Comparison of ENCODE assay signal across 17 cellular contexts in the genomic region with DNA sequence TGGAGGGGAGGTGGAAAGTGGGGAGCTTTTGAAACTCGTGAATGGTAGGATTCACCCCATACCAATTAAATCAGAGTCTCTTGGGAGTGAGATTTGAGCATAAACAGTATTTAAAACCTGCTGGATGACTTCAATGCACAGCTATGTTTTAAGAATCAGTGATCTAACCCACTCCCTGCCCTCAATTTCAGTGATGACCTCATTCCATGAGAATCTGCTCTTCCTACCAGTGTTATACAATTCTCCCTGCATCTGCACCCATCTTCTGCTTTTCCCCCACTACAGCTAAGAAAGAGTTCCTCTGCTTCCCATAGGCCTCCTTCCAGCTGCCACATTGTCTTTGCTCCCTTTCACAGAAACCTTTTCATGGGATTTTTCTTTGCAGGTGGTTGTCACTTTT. TPM values are rescaled to one million over a fixed set of nuclear protein-coding genes. Genes with fewer than 3 reads are reported as not detected.
DNase-seq lines count a peak whose midpoint lies in the region; FAIRE-seq and TF ChIP-seq lines count a peak whose summit lies in the region.
"Had no signal": no experiment of that assay in that cellular context is flagged by ENCODE, and none has a peak within 500 bp of the region (broad histone marks: within the 10 kb centered on the region; RNA-seq: fewer than 3 reads in every experiment).

No MANE protein-coding gene starts in this region.

- H3K9me3 Mint-ChIP-seq in MCF 10A (ENCODE audit: unreplicated experiment) = no peaks in the 10 kb centered on the region
- H3K9me3 Mint-ChIP-seq: activated CD4-positive, alpha-beta memory T cell treated with anti-CD3 and anti-CD28 coated beads, Interleukin-2, amount 10 ng/mL, durations not matched to agents 7 days and 5 days; neural crest cell had no signal

- H3K4me1 ChIP-seq in breast epithelium (no peaks in the 10 kb centered on the region), hepatocyte (ENCODE audit: insufficient read depth) (no peaks in the 10 kb centered on the region), Karpas-422 (ENCODE audit: low read length) (no peaks in the 10 kb centered on the region), tibial nerve (no peaks in the 10 kb centered on the region)
- H3K4me1 ChIP-seq: A549, upper lobe of right lung had no signal

- no TSS peak for BruUV-seq in MCF 10A (replicated peaks; lab: Mats Ljungman, UMichigan)

- no peak overlapping the region for H3K4me3 ChIP-seq in breast epithelium
- H3K4me3 ChIP-seq in hepatocyte = no peak overlapping the region
- no peak overlapping the region for H3K4me3 ChIP-seq in Karpas-422 (ENCODE audit: low read length)
- H3K4me3 ChIP-seq in tibial nerve = no peak overlapping the region
- H3K4me3 ChIP-seq: A549, upper lobe of right lung had no signal

- intact Hi-C loops in MCF 10A (cut with micrococcal nuclease) (no loop called here), breast epithelium (cut with DNase I; ENCODE audit: low total_unique reads) (no loop called here)

- no peak for TF ChIP-seq POLR2A in breast epithelium (IDR thresholded peaks at IDR 0.05)
- no peak for TF ChIP-seq POLR2A in tibial nerve (IDR thresholded peaks at IDR 0.05)

- H3K4me2 ChIP-seq in hepatocyte (no peak overlapping the region), Karpas-422 (ENCODE audit: low read depth, low read length, poor library complexity, severe bottlenecking) (no peak overlapping the region)
- H3K4me2 ChIP-seq: A549 had no signal

- CTCF ChIA-PET in MCF 10A (lab: Yijun Ruan, JAX) = no interaction called here

- H3K27ac ChIP-seq in breast epithelium = no peak overlapping the region
- H3K27ac ChIP-seq in hepatocyte = no peak overlapping the region
- no peak overlapping the region for H3K27ac ChIP-seq in Karpas-422 (ENCODE audit: low read length)
- no peak overlapping the region for H3K27ac ChIP-seq in tibial nerve
- H3K27ac ChIP-seq: A549, upper lobe of right lung had no signal

- TF ChIP-seq EP300 in tibial nerve (IDR thresholded peaks at IDR 0.05) = no peak

- H3K9me2 ChIP-seq in hepatocyte (replicated peaks; ENCODE audit: insufficient read depth) = no peaks in the 10 kb centered on the region
- no peaks in the 10 kb centered on the region for H3K9me2 ChIP-seq in Karpas-422 (replicated peaks; ENCODE audit: insufficient read depth, low read length)

- H3K27me3 Mint-ChIP-seq in MCF 10A (ENCODE audit: insufficient read depth, unreplicated experiment) = no peaks in the 10 kb centered on the region
- H3K27me3 Mint-ChIP-seq: T-helper 17 cell had no signal

- H3K27me3 ChIP-seq in breast epithelium = no peaks in the 10 kb centered on the region
- H3K27me3 ChIP-seq in hepatocyte = no peaks in the 10 kb centered on the region
- no peaks in the 10 kb centered on the region for H3K27me3 ChIP-seq in Karpas-422 (ENCODE audit: low read length)
- no peaks in the 10 kb centered on the region for H3K27me3 ChIP-seq in tibial nerve
- H3K27me3 ChIP-seq: upper lobe of right lung had no signal

- no peak overlapping the region for H3K4me3 Mint-ChIP-seq in MCF 10A (ENCODE audit: unreplicated experiment)
- H3K4me3 Mint-ChIP-seq: activated CD4-positive, alpha-beta memory T cell treated with anti-CD3 and anti-CD28 coated beads, Interleukin-2, amount 10 ng/mL, durations not matched to agents 7 days and 5 days; neural crest cell; T-helper 17 cell had no signal

- H3K9me3 ChIP-seq in breast epithelium (peaks cover 0 to 8% of the 10 kb centered on the region in 2 donors), hepatocyte (ENCODE audit: low read depth) (no peaks in the 10 kb centered on the region), Karpas-422 (ENCODE audit: low read length) (no peaks in the 10 kb centered on the region), tibial nerve (no peaks in the 10 kb centered on the region)
- H3K9me3 ChIP-seq: A549, upper lobe of right lung had no signal

- no peak overlapping the region for H3K27ac Mint-ChIP-seq in MCF 10A (ENCODE audit: low read depth, unreplicated experiment)
- H3K27ac Mint-ChIP-seq: activated CD4-positive, alpha-beta memory T cell treated with anti-CD3 and anti-CD28 coated beads, Interleukin-2, amount 10 ng/mL, durations not matched to agents 7 days and 5 days; T-helper 17 cell had no signal

- H4K20me1 ChIP-seq in hepatocyte (ENCODE audit: insufficient read depth, poor library complexity, severe bottlenecking) = no peaks in the 10 kb centered on the region
- no peaks in the 10 kb centered on the region for H4K20me1 ChIP-seq in Karpas-422 (ENCODE audit: insufficient read depth, low read depth, low read length)

- WGBS in hepatocyte (ENCODE audit: low lambda C conversion rate, missing lambda C conversion rate) = 42% methylated on average over 1 of the region's 1 CpG
- WGBS in tibial nerve, 2 donors = 47 to 53% methylated on average over 1 of the region's 1 CpG

- H3K79me2 ChIP-seq in hepatocyte = no peaks in the 10 kb centered on the region
- no peaks in the 10 kb centered on the region for H3K79me2 ChIP-seq in Karpas-422 (ENCODE audit: low read length)

- DNase-seq in MCF 10A (ENCODE audit: unreplicated experiment) (peak; percentile 8), breast epithelium (ENCODE audit: low spot score in 2 of 2) (no peak), amniotic epithelial cell (ENCODE audit: low read depth) (peak; percentile 84), hepatocyte (ENCODE audit: low spot score) (peak; percentile 7), urothelium cell line (ENCODE audit: low spot score) (peak; percentile 65), Karpas-422 (no peak), NCI-H1694 treated with DMSO at 0.1 percent for 48 hours (lab: John Stamatoyannopoulos, UW) (no peak), tibial nerve (ENCODE audit: low spot score in 2 of 2) (no peak)
- DNase-seq: activated CD4-positive, alpha-beta memory T cell treated with anti-CD3 and anti-CD28 coated beads, Interleukin-2, amount 10 ng/mL, durations not matched to agents 7 days and 5 days; activated effector memory CD4-positive, alpha-beta T cell treated with anti-CD3 and anti-CD28 coated beads, Interleukin-2, amount 50 U/mL, for 16 hours; caudate nucleus; NCI-H2227 treated with DMSO at 0.1 percent for 48 hours; stimulated activated CD8-positive, alpha-beta memory T cell treated with anti-CD3 and anti-CD28 coated beads, Interleukin-4, amount 100 ng/mL, for 48 hours; T-helper 17 cell; upper lobe of right lung had no signal

- no peak overlapping the region for H3K9ac ChIP-seq in Karpas-422 (ENCODE audit: low read length)

- no peaks in the 10 kb centered on the region for H3K36me3 ChIP-seq in breast epithelium
- no peaks in the 10 kb centered on the region for H3K36me3 ChIP-seq in hepatocyte (replicated peaks; ENCODE audit: insufficient read depth, low read depth)
- no peaks in the 10 kb centered on the region for H3K36me3 ChIP-seq in Karpas-422 (ENCODE audit: insufficient read depth, low read length)
- H3K36me3 ChIP-seq in tibial nerve = no peaks in the 10 kb centered on the region
- H3K36me3 ChIP-seq: upper lobe of right lung had no signal

- H3K36me3 Mint-ChIP-seq in MCF 10A (ENCODE audit: insufficient read depth, unreplicated experiment) = no peaks in the 10 kb centered on the region

- H3K4me1 Mint-ChIP-seq in MCF 10A (ENCODE audit: insufficient read depth, unreplicated experiment) = peaks cover 11% of the 10 kb centered on the region

- FAIRE-seq in urothelium cell line (lab: Jason Lieb, UNC) = no peak
- FAIRE-seq: A549 had no signal

- TF ChIP-seq CTCF in MCF 10A (IDR thresholded peaks at IDR 0.05; ENCODE audit: unreplicated experiment) (no peak), breast epithelium (IDR thresholded peaks at IDR 0.05) (no peak), hepatocyte (IDR thresholded peaks at IDR 0.05; ENCODE audit: poor library complexity) (no peak), tibial nerve (IDR thresholded peaks at IDR 0.05) (no peak)

- H2AFZ ChIP-seq in hepatocyte = no peak overlapping the region
- no peak overlapping the region for H2AFZ ChIP-seq in Karpas-422 (ENCODE audit: low read length)

- POLR2A ChIA-PET in MCF 10A (lab: Yijun Ruan, JAX) = no interaction called here

RNA-seq across cellular contexts. Expression of a gene that starts 18.3 kb away (rescaled TPM):
- total RNA-seq in MCF 10A (2022) = 264 and 298 TPM in 2 replicates
- total RNA-seq in breast epithelium = 100 to 1,000 TPM; 114 to 166 (median 125) TPM
- 339 and 361 TPM in 2 replicates for total RNA-seq in hepatocyte
- 363 and 427 TPM in 2 replicates for polyA plus RNA-seq in hepatocyte
- 544 and 874 TPM in 2 replicates for total RNA-seq in Karpas-422 (2014; rRNA removed; shearing (Covaris generic); ENCODE audit: low replicate concordance)
- 100 to 1,000 TPM in 1 of 4 donors, 10 to 100 TPM in 3; 75.4 to 107 (median 81.4) TPM for total RNA-seq in tibial nerve

RNA-seq across cellular contexts. Expression of a gene that starts 21.9 kb away (rescaled TPM):
- total RNA-seq in MCF 10A (2022) (50.2 and 54.5 TPM in 2 replicates), breast epithelium (10 to 100 TPM; 33.4 to 46.4 (median 37.4) TPM), hepatocyte (49.1 and 52.6 TPM in 2 replicates), tibial nerve (10 to 100 TPM; 27.0 to 38.5 (median 31.7) TPM)
- polyA plus RNA-seq in hepatocyte = 19.0 and 25.1 TPM in 2 replicates
- total RNA-seq in Karpas-422 (2014; rRNA removed; shearing (Covaris generic); ENCODE audit: low replicate concordance) = 28.9 and 65.8 TPM in 2 replicates

Comparison
In these comparisons a context has a peak if more than half of its experiments do, and no peak if none do; other contexts are left out.
1. DNase-seq: peak in MCF 10A (single experiment), amniotic epithelial cell (single experiment), hepatocyte (single experiment) and urothelium cell line (single experiment); none in breast epithelium (0 of 2), Karpas-422 (single experiment), NCI-H1694 treated with DMSO at 0.1 percent for 48 hours (single experiment) and tibial nerve (0 of 2).